In genomic region chr1:5720045-5720444, GRCh38 we compare ENCODE assay signal across 29 cellular contexts.
"Had no signal": no experiment of that assay in that cellular context is flagged by ENCODE, and none has a peak within 500 bp of the region (broad histone marks: within the 10 kb centered on the region; RNA-seq: fewer than 3 reads in every experiment).

No MANE protein-coding gene starts in this region.

- H3K4me3 ChIP-seq: esophagus squamous epithelium, pancreas, prostate gland, smooth muscle cell, testis, transverse colon had no signal

- H3K9me3 Mint-ChIP-seq: activated T-helper 17 cell treated with anti-CD3 and anti-CD28 coated beads, Interleukin-2, amount 50 U/mL, for 72 hours; central memory CD8-positive, alpha-beta T cell; T-helper 1 cell treated with Interleukin-12 subunit alpha and Interleukin-12 subunit beta and Interleukin-4 antibody, amounts not matched to agents 30 μg/mL and 1 μg/mL, for 36 hours had no signal

- H3K4me2 ChIP-seq: smooth muscle cell had no signal

- H3K4me1 ChIP-seq: pancreas, prostate gland, testis, transverse colon had no signal

- H3K27ac ChIP-seq: esophagus squamous epithelium, pancreas, prostate gland, testis, transverse colon, VCaP had no signal

- H3K27ac Mint-ChIP-seq: activated T-cell treated with anti-CD3 and anti-CD28 coated beads, Interleukin-2, amount 50 U/mL, for 24 hours; activated T-helper 17 cell treated with anti-CD3 and anti-CD28 coated beads, Interleukin-2, amount 50 U/mL, for 72 hours; T-helper 1 cell treated with Interleukin-12 subunit alpha and Interleukin-12 subunit beta and Interleukin-4 antibody, amounts not matched to agents 30 μg/mL and 1 μg/mL, for 36 hours had no signal

- ATAC-seq: activated CD4-positive, CD25-positive, alpha-beta regulatory T cell treated with anti-CD3 and anti-CD28 coated beads, Interleukin-2, amount 50 U/mL, for 24 hours; activated T-helper 17 cell treated with anti-CD3 and anti-CD28 coated beads, Interleukin-2, amount 50 U/mL, for 72 hours; left lobe of liver; pancreas had no signal

- H3K27me3 ChIP-seq: pancreas, testis had no signal

- H3K4me1 Mint-ChIP-seq: activated T-helper 17 cell treated with anti-CD3 and anti-CD28 coated beads, Interleukin-2, amount 50 U/mL, for 72 hours; central memory CD8-positive, alpha-beta T cell had no signal

- H3K36me3 ChIP-seq: esophagus squamous epithelium, pancreas, prostate gland, transverse colon had no signal

- H3K9me3 ChIP-seq: esophagus squamous epithelium, pancreas, prostate gland, testis, transverse colon had no signal

- DNase-seq: activated CD4-positive, alpha-beta T cell treated with anti-CD3 and anti-CD28 coated beads for 48 hours; activated CD4-positive, alpha-beta T cell treated with anti-CD3 and anti-CD28 coated beads, Interleukin-2, amount 50 U/mL, for 48 hours; activated CD8-positive, alpha-beta memory T cell treated with anti-CD3 and anti-CD28 coated beads for 24 hours; activated CD8-positive, alpha-beta memory T cell treated with anti-CD3 and anti-CD28 coated beads, Interleukin-2, amount 50 U/mL, for 4 hours; activated gamma-delta T cell treated with Interleukin-2 at 50 U/mL for 16 hours; activated naive CD4-positive, alpha-beta T cell treated with anti-CD3 and anti-CD28 coated beads, Interleukin-2, amount 50 U/mL, for 16 hours; activated T-cell treated with anti-CD3 and anti-CD28 coated beads, Interleukin-2, amount 50 U/mL, for 24 hours; dermis blood vessel endothelial cell; effector CD4-positive, alpha-beta T cell; esophagus squamous epithelium; kidney glomerular epithelial cell; nucleus accumbens; pancreas; retina; stimulated activated CD4-positive, alpha-beta T cell treated with anti-CD3 and anti-CD28 coated beads, Interleukin-15, amount 100 ng/mL, for 24 hours; stimulated activated CD4-positive, alpha-beta T cell treated with anti-CD3 and anti-CD28 coated beads, Interleukin-2, amount 100 ng/mL, for 24 hours; stimulated activated naive CD4-positive, alpha-beta T cell; SW 1271; T-helper 9 cell; testis; transverse colon had no signal

- H3K4me3 Mint-ChIP-seq: activated T-cell treated with anti-CD3 and anti-CD28 coated beads, Interleukin-2, amount 50 U/mL, for 24 hours; activated T-helper 17 cell treated with anti-CD3 and anti-CD28 coated beads, Interleukin-2, amount 50 U/mL, for 72 hours; central memory CD8-positive, alpha-beta T cell; T-helper 1 cell treated with Interleukin-12 subunit alpha and Interleukin-12 subunit beta and Interleukin-4 antibody, amounts not matched to agents 30 μg/mL and 1 μg/mL, for 36 hours had no signal
